ENCODE assay signal across 15 cellular contexts in genomic region chr22:32617883-32618282, GRCh38.
DNase-seq lines count a peak whose midpoint lies in the region; ATAC-seq, FAIRE-seq and TF ChIP-seq lines count a peak whose summit lies in the region.
"Had no signal": no experiment of that assay in that cellular context is flagged by ENCODE, and none has a peak within 500 bp of the region (broad histone marks: within the 10 kb centered on the region; RNA-seq: fewer than 3 reads in every experiment).

No MANE protein-coding gene starts in this region.

- no peak for FAIRE-seq in GM12891 (lab: Jason Lieb, UNC)
- FAIRE-seq: GM19239 had no signal

- H3K4me3 ChIP-seq in adrenal gland (no peak overlapping the region), fibroblast of villous mesenchyme (ENCODE audit: low read depth, low read length) (no peak overlapping the region), thyroid gland (replicated peaks in 1 of 3) (no peak overlapping the region)

- H3K4me1 Mint-ChIP-seq in nephron progenitor cell: peaks cover 40% of the 10 kb centered on the region

- peak overlapping the region; percentile 26 for H3K27ac Mint-ChIP-seq in nephron progenitor cell
- H3K27ac Mint-ChIP-seq: activated T-cell treated with anti-CD3 and anti-CD28 coated beads, Interleukin-2, amount 50 U/mL, for 72 hours had no signal

- no peaks in the 10 kb centered on the region for H3K36me3 ChIP-seq in adrenal gland (replicated peaks in 1 of 2)
- no peaks in the 10 kb centered on the region for H3K36me3 ChIP-seq in thyroid gland

- H3K9me3 Mint-ChIP-seq in nephron progenitor cell: peaks cover 5% of the 10 kb centered on the region
- H3K9me3 Mint-ChIP-seq: activated T-cell treated with anti-CD3 and anti-CD28 coated beads, Interleukin-2, amount 50 U/mL, for 72 hours had no signal

- WGBS in adrenal gland, 4 donors: 65 to 72% (median 66%) methylated on average over 9 of the region's 9 CpGs
- 73 to 78% methylated on average over 9 of the region's 9 CpGs for WGBS in thyroid gland, 2 donors

- DNase-seq in adrenal gland (no peak), fibroblast of villous mesenchyme (ENCODE audit: low read depth) (peak; percentile 68), nephron progenitor cell (no peak), thyroid gland (no peak), GM12891 (ENCODE audit: insufficient read length, low spot score) (no peak), HT-29 (ENCODE audit: low spot score) (no peak), epidermal melanocyte (ENCODE audit: insufficient read length, low spot score) (no peak)
- DNase-seq: activated CD4-positive, alpha-beta T cell treated with anti-CD3 and anti-CD28 coated beads, Interleukin-2, amount 50 U/mL, for 4 hours; activated T-cell treated with anti-CD3 and anti-CD28 coated beads, Interleukin-2, amount 50 U/mL, for 72 hours; AML-193; NCI-H1694; NCI-H510A had no signal

- H3K27me3 ChIP-seq in adrenal gland: no peaks in the 10 kb centered on the region
- H3K27me3 ChIP-seq in thyroid gland: no peaks in the 10 kb centered on the region

- ATAC-seq in GM21515 (IDR thresholded peaks at IDR 0.05; ENCODE audit: unreplicated experiment): no peak
- ATAC-seq: activated T-cell treated with anti-CD3 and anti-CD28 coated beads, Interleukin-2, amount 50 U/mL, for 72 hours; esophagus mucosa had no signal

- H3K4me1 ChIP-seq in adrenal gland (replicated peaks in 1 of 2) (peaks cover 0 to 20% of the 10 kb centered on the region in 2 donors), thyroid gland (peaks cover 19 to 40% of the 10 kb centered on the region in 2 donors)

- intact Hi-C loops in adrenal gland (cut with DNase I) (no loop called here), thyroid gland (cut with DNase I) (no loop called here)

- H3K27ac ChIP-seq in adrenal gland (peak overlapping the region in 4 of 5 donors; percentile 28 to 87 (median 72)), thyroid gland (peak overlapping the region; percentile 46 to 89 (median 66))

- no peak overlapping the region for H3K4me3 Mint-ChIP-seq in nephron progenitor cell
- H3K4me3 Mint-ChIP-seq: activated T-cell treated with anti-CD3 and anti-CD28 coated beads, Interleukin-2, amount 50 U/mL, for 72 hours had no signal

- no peak for TF ChIP-seq POLR2A in adrenal gland (IDR thresholded peaks at IDR 0.05)
- TF ChIP-seq POLR2A in thyroid gland (IDR thresholded peaks at IDR 0.05): no peak
- no peak for TF ChIP-seq POLR2A in GM12891 (IDR thresholded peaks at IDR 0.05; ENCODE audit: low read depth, low read length)

- H3K9me3 ChIP-seq in adrenal gland (replicated peaks in 1 of 3): no peaks in the 10 kb centered on the region
- H3K9me3 ChIP-seq in thyroid gland: no peaks in the 10 kb centered on the region

- no peaks in the 10 kb centered on the region for H3K36me3 Mint-ChIP-seq in nephron progenitor cell (ENCODE audit: low read depth)

- TF ChIP-seq CTCF in adrenal gland (IDR thresholded peaks at IDR 0.05) (no peak), fibroblast of villous mesenchyme (IDR thresholded peaks at IDR 0.05; ENCODE audit: insufficient read depth, low read depth, low read length) (no peak), nephron progenitor cell (IDR thresholded peaks at IDR 0.05) (no peak), thyroid gland (IDR thresholded peaks at IDR 0.05) (no peak)

- H3K27me3 Mint-ChIP-seq in nephron progenitor cell (ENCODE audit: low read depth, poor library complexity): peaks cover 2% of the 10 kb centered on the region

TF ChIP-seq in GM12891, 5 proteins besides CTCF, POLR2A, EP300 and RAD21:
- TF ChIP-seq POLR2AphosphoS5 (IDR thresholded peaks at IDR 0.05; ENCODE audit: low read depth, low read length): no peak
- no peak for TF ChIP-seq SPI1 (IDR thresholded peaks at IDR 0.05; ENCODE audit: low read depth, low read length)
- TF ChIP-seq PAX5 (IDR thresholded peaks at IDR 0.05; ENCODE audit: insufficient read depth, low read length, severe bottlenecking): no peak
- TF ChIP-seq POU2F2 (IDR thresholded peaks at IDR 0.05; ENCODE audit: low read depth, low read length): no peak
- no peak for TF ChIP-seq TAF1 (IDR thresholded peaks at IDR 0.05; ENCODE audit: low read depth, low read length)
